Comparison of ENCODE assay signal across 2 cellular contexts in the genomic region with DNA sequence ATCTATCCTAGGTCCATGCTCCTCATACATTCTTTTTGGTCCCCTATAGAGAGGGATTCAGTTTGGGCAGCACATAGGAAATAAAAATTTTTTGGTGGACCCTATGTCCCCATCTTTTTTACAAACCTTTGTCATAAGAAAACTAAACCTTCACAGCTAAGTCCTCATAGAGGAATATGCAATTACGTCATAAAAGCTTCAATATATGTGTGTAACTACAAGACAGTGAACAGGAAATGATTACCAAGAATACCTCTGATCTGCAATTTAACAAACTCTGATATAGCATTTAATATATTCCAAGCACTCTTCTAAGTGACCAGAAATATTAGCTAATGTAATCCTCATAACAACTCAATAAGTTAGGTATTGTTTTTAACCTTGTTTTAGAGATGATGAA.
A peak's percentile ranks its signal among the peaks of the same experiment; 100 is the strongest.
TF ChIP-seq lines count a peak whose summit lies in the region.

No MANE protein-coding gene starts in this region.

TF ChIP-seq in HepG2, 621 proteins besides CTCF, POLR2A, EP300 and RAD21:
- no peak for TF ChIP-seq ZC3H4 (CRISPR knock-in tag; IDR thresholded peaks at IDR 0.05; ENCODE audit: borderline replicate concordance)
- peak; percentile 49; the same call in 1 of the 2 replicates for TF ChIP-seq CREB1 (IDR thresholded peaks at IDR 0.05)
- TF ChIP-seq CREB1 (CRISPR knock-in tag; IDR thresholded peaks at IDR 0.05): no peak
- TF ChIP-seq, protein P1, sequence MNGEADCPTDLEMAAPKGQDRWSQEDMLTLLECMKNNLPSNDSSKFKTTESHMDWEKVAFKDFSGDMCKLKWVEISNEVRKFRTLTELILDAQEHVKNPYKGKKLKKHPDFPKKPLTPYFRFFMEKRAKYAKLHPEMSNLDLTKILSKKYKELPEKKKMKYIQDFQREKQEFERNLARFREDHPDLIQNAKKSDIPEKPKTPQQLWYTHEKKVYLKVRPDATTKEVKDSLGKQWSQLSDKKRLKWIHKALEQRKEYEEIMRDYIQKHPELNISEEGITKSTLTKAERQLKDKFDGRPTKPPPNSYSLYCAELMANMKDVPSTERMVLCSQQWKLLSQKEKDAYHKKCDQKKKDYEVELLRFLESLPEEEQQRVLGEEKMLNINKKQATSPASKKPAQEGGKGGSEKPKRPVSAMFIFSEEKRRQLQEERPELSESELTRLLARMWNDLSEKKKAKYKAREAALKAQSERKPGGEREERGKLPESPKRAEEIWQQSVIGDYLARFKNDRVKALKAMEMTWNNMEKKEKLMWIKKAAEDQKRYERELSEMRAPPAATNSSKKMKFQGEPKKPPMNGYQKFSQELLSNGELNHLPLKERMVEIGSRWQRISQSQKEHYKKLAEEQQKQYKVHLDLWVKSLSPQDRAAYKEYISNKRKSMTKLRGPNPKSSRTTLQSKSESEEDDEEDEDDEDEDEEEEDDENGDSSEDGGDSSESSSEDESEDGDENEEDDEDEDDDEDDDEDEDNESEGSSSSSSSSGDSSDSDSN (CRISPR knock-in tag; IDR thresholded peaks at IDR 0.05): no peak
- TF ChIP-seq ATF7-NPFF (CRISPR knock-in tag; IDR thresholded peaks at IDR 0.05; ENCODE audit: low read depth): no peak
- no peak for TF ChIP-seq MED8 (CRISPR knock-in tag; IDR thresholded peaks at IDR 0.05; ENCODE audit: insufficient replicate concordance)
- TF ChIP-seq ZNF543 (CRISPR knock-in tag; IDR thresholded peaks at IDR 0.05): no peak
- TF ChIP-seq, protein P2, sequence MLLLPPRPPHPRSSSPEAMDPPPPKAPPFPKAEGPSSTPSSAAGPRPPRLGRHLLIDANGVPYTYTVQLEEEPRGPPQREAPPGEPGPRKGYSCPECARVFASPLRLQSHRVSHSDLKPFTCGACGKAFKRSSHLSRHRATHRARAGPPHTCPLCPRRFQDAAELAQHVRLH (CRISPR knock-in tag; IDR thresholded peaks at IDR 0.05; ENCODE audit: borderline replicate concordance, low read depth): no peak
- TF ChIP-seq ATF7 (IDR thresholded peaks at IDR 0.05): peak; percentile 89
- TF ChIP-seq ATF7 (CRISPR knock-in tag; IDR thresholded peaks at IDR 0.05): no peak
- TF ChIP-seq ZNF44 (CRISPR knock-in tag; IDR thresholded peaks at IDR 0.05): no peak
- TF ChIP-seq PCBP1 (IDR thresholded peaks at IDR 0.05; ENCODE audit: borderline replicate concordance, low read depth, low read length): no peak
- TF ChIP-seq, protein P3, sequence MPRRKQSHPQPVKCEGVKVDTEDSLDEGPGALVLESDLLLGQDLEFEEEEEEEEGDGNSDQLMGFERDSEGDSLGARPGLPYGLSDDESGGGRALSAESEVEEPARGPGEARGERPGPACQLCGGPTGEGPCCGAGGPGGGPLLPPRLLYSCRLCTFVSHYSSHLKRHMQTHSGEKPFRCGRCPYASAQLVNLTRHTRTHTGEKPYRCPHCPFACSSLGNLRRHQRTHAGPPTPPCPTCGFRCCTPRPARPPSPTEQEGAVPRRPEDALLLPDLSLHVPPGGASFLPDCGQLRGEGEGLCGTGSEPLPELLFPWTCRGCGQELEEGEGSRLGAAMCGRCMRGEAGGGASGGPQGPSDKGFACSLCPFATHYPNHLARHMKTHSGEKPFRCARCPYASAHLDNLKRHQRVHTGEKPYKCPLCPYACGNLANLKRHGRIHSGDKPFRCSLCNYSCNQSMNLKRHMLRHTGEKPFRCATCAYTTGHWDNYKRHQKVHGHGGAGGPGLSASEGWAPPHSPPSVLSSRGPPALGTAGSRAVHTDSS (CRISPR knock-in tag; conservative IDR thresholded peaks at IDR 0.05): no peak
- no peak for TF ChIP-seq ASH2L (IDR thresholded peaks at IDR 0.05; ENCODE audit: insufficient read length, low read depth, low read length)
- TF ChIP-seq ZNF790 (CRISPR knock-in tag; IDR thresholded peaks at IDR 0.05; ENCODE audit: borderline replicate concordance): no peak
- no peak for TF ChIP-seq TEAD3 (CRISPR knock-in tag; optimal IDR thresholded peaks at IDR 0.05; ENCODE audit: borderline replicate concordance)

TF ChIP-seq in K562, 482 proteins besides CTCF, POLR2A, EP300 and RAD21:
- no peak for TF ChIP-seq ELF1 (tag; IDR thresholded peaks at IDR 0.05)
- TF ChIP-seq ATF7 (IDR thresholded peaks at IDR 0.05): peak; percentile 58; the same call in 1 of the 2 replicates
- no peak for TF ChIP-seq STAG1 (CRISPR knock-in tag; IDR thresholded peaks at IDR 0.05; ENCODE audit: borderline replicate concordance)
